In the genomic region with DNA sequence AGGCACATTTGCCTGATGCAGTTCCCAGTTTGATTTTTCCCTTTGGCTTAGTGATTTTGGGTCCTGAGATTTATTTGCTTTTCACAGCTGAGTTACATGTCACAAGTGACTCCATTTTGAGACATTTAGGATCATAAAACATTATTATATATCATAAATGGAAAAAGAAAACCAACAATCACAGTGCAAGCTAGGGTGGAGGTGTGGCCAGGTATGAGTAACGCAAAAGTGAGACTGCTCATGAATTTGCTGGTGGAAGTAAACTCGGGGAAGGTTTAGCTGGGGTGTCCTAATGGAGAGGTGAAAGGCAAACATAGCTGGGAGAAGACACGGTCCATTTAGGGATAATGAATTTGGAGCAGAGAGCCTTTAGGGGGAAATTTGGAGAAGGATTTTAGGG, we compare ENCODE assay signal across 9 cellular contexts. TPM values are rescaled to one million over a fixed set of nuclear protein-coding genes. Genes with fewer than 3 reads are reported as not detected.
"Had no signal": no experiment of that assay in that cellular context is flagged by ENCODE, and none has a peak within 500 bp of the region (broad histone marks: within the 10 kb centered on the region; RNA-seq: fewer than 3 reads in every experiment).

No MANE protein-coding gene starts in this region.

- H3K36me3 Mint-ChIP-seq: IgD-negative memory B cell had no signal

- H3K4me3 Mint-ChIP-seq: HFFc6, IgD-negative memory B cell had no signal

- H3K4me1 Mint-ChIP-seq: IgD-negative memory B cell had no signal

- H3K36me3 ChIP-seq: HAP-1 had no signal

- H3K9me3 Mint-ChIP-seq: HFFc6 had no signal

- H3K4me1 ChIP-seq: HAP-1 had no signal

- H3K27ac ChIP-seq: HL-60 had no signal

- H3K27ac Mint-ChIP-seq: HFFc6 had no signal

- DNase-seq: GOT3, H7, HFFc6 had no signal

- H3K9me3 ChIP-seq: HAP-1 had no signal

- H3K4me3 ChIP-seq: HAP-1 had no signal

RNA-seq across cellular contexts. Expression of gene UCN3, which starts 21.7 kb away (rescaled TPM):
- total RNA-seq: H4, H7, HepG2, HFFc6, HT1080 had no signal
- polyA plus RNA-seq: HepG2, IgD-negative memory B cell had no signal
